In genomic region chr17:77281024-77281903, GRCh38 we compare ENCODE assay signal across 8 cellular contexts.
A peak's percentile ranks its signal among the peaks of the same experiment; 100 is the strongest.
DNase-seq lines count a peak whose midpoint lies in the region; ATAC-seq lines count a peak whose summit lies in the region.

No MANE protein-coding gene starts in this region.

- H3K36me3 ChIP-seq in endocrine pancreas (ENCODE audit: control insufficient read depth, insufficient read depth, low read length) (no peaks in the 10 kb centered on the region), muscle layer of duodenum (ENCODE audit: control insufficient read depth in 1 of 2, insufficient read depth in 2 of 2, low read length in 2 of 2) (no peaks in the 10 kb centered on the region)

- ATAC-seq in HG02885 (IDR thresholded peaks at IDR 0.05; ENCODE audit: poor library complexity, unreplicated experiment) = peak; percentile 82
- ATAC-seq in stimulated activated naive CD8-positive, alpha-beta T cell treated with anti-CD3 and anti-CD28 coated beads, Interleukin-15, Interleukin-2, amounts not matched to agents 100 U/mL and 50 U/mL, for 24 hours = peak; percentile 87

- H3K4me1 ChIP-seq in endocrine pancreas (ENCODE audit: control insufficient read depth, insufficient read depth, low read length) = no peaks in the 10 kb centered on the region
- H3K4me1 ChIP-seq in muscle layer of duodenum (ENCODE audit: control insufficient read depth in 1 of 2, insufficient read depth in 2 of 2, low read length in 2 of 2) = peaks cover 0 to 11% of the 10 kb centered on the region in 2 donors

- H3K4me3 ChIP-seq in endocrine pancreas (ENCODE audit: control insufficient read depth, insufficient read depth, low read length) (no peak overlapping the region), muscle layer of duodenum (ENCODE audit: low read depth in 1 of 2, low read length in 2 of 2) (peak overlapping the region; percentile 48 to 52)

- H3K9me3 ChIP-seq in endocrine pancreas (ENCODE audit: control insufficient read depth, low read length) (no peaks in the 10 kb centered on the region), muscle layer of duodenum (ENCODE audit: control insufficient read depth in 1 of 2, low read length in 2 of 2) (no peaks in the 10 kb centered on the region)

- peak overlapping the region; percentile 38 for H3K9ac ChIP-seq in endocrine pancreas (ENCODE audit: control insufficient read depth, insufficient read depth, low read length)

- H3K27ac ChIP-seq in muscle layer of duodenum (ENCODE audit: low read length) = no peak overlapping the region

- H3K27me3 ChIP-seq in endocrine pancreas (ENCODE audit: control insufficient read depth, insufficient read depth, low read length) = no peaks in the 10 kb centered on the region
- no peaks in the 10 kb centered on the region for H3K27me3 ChIP-seq in muscle layer of duodenum (ENCODE audit: low read depth, low read length)

- DNase-seq in DMS153 treated with DMSO at 0.1 percent for 48 hours (lab: John Stamatoyannopoulos, UW; ENCODE audit: unreplicated experiment) (peak; percentile 42), DMS153 (lab: John Stamatoyannopoulos, UW) (no peak), NCI-H345 treated with DMSO at 0.1 percent for 48 hours (lab: John Stamatoyannopoulos, UW; ENCODE audit: unreplicated experiment) (peak; percentile 72)
- peak; percentile 22 to 40 for DNase-seq in activated CD8-positive, alpha-beta memory T cell treated with anti-CD3 and anti-CD28 coated beads for 1 hour (ENCODE audit: extremely low read depth in 1 of 2, low read depth in 1 of 2)
- peak; percentile 67 for DNase-seq in stimulated activated naive CD8-positive, alpha-beta T cell treated with anti-CD3 and anti-CD28 coated beads, Interleukin-15, Interleukin-2, amounts not matched to agents 100 U/mL and 50 U/mL, for 24 hours
